17 cellular contexts compared by ENCODE assay signal in genomic region chr1:70284366-70284765, GRCh38.
DNase-seq lines count a peak whose midpoint lies in the region; ATAC-seq, FAIRE-seq and TF ChIP-seq lines count a peak whose summit lies in the region.
"Had no signal": no experiment of that assay in that cellular context is flagged by ENCODE, and none has a peak within 500 bp of the region (broad histone marks: within the 10 kb centered on the region; RNA-seq: fewer than 3 reads in every experiment).

No MANE protein-coding gene starts in this region.

- H3K4me1 Mint-ChIP-seq in activated T-cell treated with anti-CD3 and anti-CD28 coated beads, Interleukin-2, amount 50 U/mL, for 72 hours (ENCODE audit: low read depth), result no peaks in the 10 kb centered on the region
- no peaks in the 10 kb centered on the region for H3K4me1 Mint-ChIP-seq in glutamatergic neuron (ENCODE audit: low read depth, unreplicated experiment)
- H3K4me1 Mint-ChIP-seq: B cell had no signal

- peaks cover 2 to 12% of the 10 kb centered on the region in 2 donors for H3K36me3 Mint-ChIP-seq in activated T-cell treated with anti-CD3 and anti-CD28 coated beads, Interleukin-2, amount 50 U/mL, for 72 hours (ENCODE audit: insufficient read depth in 2 of 2)
- H3K36me3 Mint-ChIP-seq in glutamatergic neuron (ENCODE audit: unreplicated experiment), result no peaks in the 10 kb centered on the region

- peaks cover 2% of the 10 kb centered on the region for H3K4me1 ChIP-seq in smooth muscle cell (ENCODE audit: low read depth)

- no peaks in the 10 kb centered on the region for H3K9me3 Mint-ChIP-seq in activated T-cell treated with anti-CD3 and anti-CD28 coated beads, Interleukin-2, amount 50 U/mL, for 72 hours
- H3K9me3 Mint-ChIP-seq in glutamatergic neuron (ENCODE audit: unreplicated experiment), result no peaks in the 10 kb centered on the region
- H3K9me3 Mint-ChIP-seq: CD4-positive, alpha-beta T cell had no signal

- H4K20me1 ChIP-seq in smooth muscle cell (ENCODE audit: low read depth), result peaks cover 31% of the 10 kb centered on the region

- no peaks in the 10 kb centered on the region for H3K9me3 ChIP-seq in smooth muscle cell (replicated peaks; ENCODE audit: low read depth)
- H3K9me3 ChIP-seq: HAP-1 had no signal

- no peak overlapping the region for H2AFZ ChIP-seq in smooth muscle cell (ENCODE audit: low read depth)

- H3K27me3 Mint-ChIP-seq in activated T-cell treated with anti-CD3 and anti-CD28 coated beads, Interleukin-2, amount 50 U/mL, for 72 hours (ENCODE audit: low read depth), result no peaks in the 10 kb centered on the region
- H3K27me3 Mint-ChIP-seq in glutamatergic neuron (ENCODE audit: unreplicated experiment), result no peaks in the 10 kb centered on the region
- H3K27me3 Mint-ChIP-seq: B cell; CD4-positive, alpha-beta T cell had no signal

- no peak for DNase-seq in activated T-cell treated with anti-CD3 and anti-CD28 coated beads, Interleukin-2, amount 50 U/mL, for 72 hours
- DNase-seq in activated T-cell treated with anti-CD3 and anti-CD28 coated beads, Interleukin-2, amount 50 U/mL, for 1 hour, result no peak
- DNase-seq in RCC 7860 (ENCODE audit: low spot score) (no peak), epithelial cell of prostate (ENCODE audit: low read depth, low spot score) (peak; percentile 14), smooth muscle cell (lab: John Stamatoyannopoulos, UW; ENCODE audit: unreplicated experiment) (no peak), NCI-H1105 (lab: John Stamatoyannopoulos, UW) (no peak), glutamatergic neuron (no peak), AG08395 (ENCODE audit: low spot score) (no peak)
- DNase-seq: C1 segment of cervical spinal cord; CD4-positive, alpha-beta T cell; DMS79 had no signal

- H3K27ac ChIP-seq in epithelial cell of prostate (peak overlapping the region; percentile 71), smooth muscle cell (ENCODE audit: low read depth) (peak overlapping the region; percentile 16)
- H3K27ac ChIP-seq: 22Rv1 had no signal

- H3K27me3 ChIP-seq in smooth muscle cell (ENCODE audit: low read depth), result no peaks in the 10 kb centered on the region

- H3K4me3 Mint-ChIP-seq in activated T-cell treated with anti-CD3 and anti-CD28 coated beads, Interleukin-2, amount 50 U/mL, for 72 hours, result no peak overlapping the region
- no peak overlapping the region for H3K4me3 Mint-ChIP-seq in glutamatergic neuron (ENCODE audit: unreplicated experiment)
- H3K4me3 Mint-ChIP-seq: B cell; CD4-positive, alpha-beta T cell had no signal

- peaks cover 18% of the 10 kb centered on the region for H3K79me2 ChIP-seq in smooth muscle cell (ENCODE audit: low read depth)

- H3K4me3 ChIP-seq in smooth muscle cell, result no peak overlapping the region
- H3K4me3 ChIP-seq: GM12878, HAP-1 had no signal

- H3K27ac Mint-ChIP-seq in activated T-cell treated with anti-CD3 and anti-CD28 coated beads, Interleukin-2, amount 50 U/mL, for 72 hours, result peak overlapping the region; percentile 66
- H3K27ac Mint-ChIP-seq in glutamatergic neuron (ENCODE audit: unreplicated experiment), result no peak overlapping the region
- H3K27ac Mint-ChIP-seq: B cell; CD4-positive, alpha-beta T cell had no signal

- TF ChIP-seq CTCF in smooth muscle cell (IDR thresholded peaks at IDR 0.05; ENCODE audit: borderline replicate concordance, insufficient read depth, poor library complexity, severe bottlenecking), result no peak
- no peak for TF ChIP-seq CTCF in glutamatergic neuron (IDR thresholded peaks at IDR 0.05; ENCODE audit: partially characterized antibody, unreplicated experiment)

- peaks cover 5% of the 10 kb centered on the region for H3F3A ChIP-seq in smooth muscle cell (ENCODE audit: low read depth)

- ATAC-seq in activated T-cell treated with anti-CD3 and anti-CD28 coated beads, Interleukin-2, amount 50 U/mL, for 72 hours (replicated peaks in 1 of 2), result no peak
- ATAC-seq: GM12878 had no signal

- FAIRE-seq in RCC 7860 (lab: Jason Lieb, UNC), result peak; percentile 66
- FAIRE-seq: GM12878, H1, HTR-8/SVneo had no signal

- H3K4me2 ChIP-seq in smooth muscle cell, result no peak overlapping the region

- no peak overlapping the region for H3K9ac ChIP-seq in smooth muscle cell (ENCODE audit: low read depth)

- 91% methylated on average over 2 of the region's 2 CpGs for WGBS in smooth muscle cell (ENCODE audit: low lambda C conversion rate)

- H3K36me3 ChIP-seq in smooth muscle cell (ENCODE audit: low read depth), result no peaks in the 10 kb centered on the region
